Comparison of ENCODE assay signal across 10 cellular contexts in the genomic region with DNA sequence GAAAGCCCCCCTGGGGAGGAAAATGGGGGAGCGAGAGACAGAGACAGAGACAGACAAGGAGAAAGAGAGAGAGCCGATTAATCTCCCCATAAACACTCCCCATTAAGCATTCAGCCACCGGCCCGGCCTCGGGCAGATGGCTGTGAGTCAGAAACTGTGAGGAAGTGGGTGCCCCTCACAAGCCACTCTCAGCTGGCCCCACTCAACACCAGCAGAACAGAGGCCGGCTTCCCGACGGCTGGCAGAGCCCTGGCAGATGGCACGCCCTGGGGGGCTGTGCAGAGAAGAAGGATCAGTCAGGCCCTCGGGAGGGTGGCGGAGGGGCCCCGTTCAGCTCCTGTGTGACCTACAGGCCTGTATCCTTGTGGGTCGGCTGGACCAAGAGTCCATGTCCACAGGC. TPM values are rescaled to one million over a fixed set of nuclear protein-coding genes. Genes with fewer than 3 reads are reported as not detected.
A peak's percentile ranks its signal among the peaks of the same experiment; 100 is the strongest.
DNase-seq lines count a peak whose midpoint lies in the region; ATAC-seq, FAIRE-seq and TF ChIP-seq lines count a peak whose summit lies in the region.
"Had no signal": no experiment of that assay in that cellular context is flagged by ENCODE, and none has a peak within 500 bp of the region (broad histone marks: within the 10 kb centered on the region; RNA-seq: fewer than 3 reads in every experiment).

No MANE protein-coding gene starts in this region.

- no peak overlapping the region for H3K4me3 ChIP-seq in kidney (ENCODE audit: low read length in 2 of 2)

- H3K27ac ChIP-seq in kidney (ENCODE audit: low read depth in 2 of 2, low read length in 2 of 2) (no peak overlapping the region), temporal lobe (ENCODE audit: low read depth, low read length) (peak overlapping the region; percentile 12)

- no peaks in the 10 kb centered on the region for H3K4me1 ChIP-seq in kidney (ENCODE audit: control insufficient read depth in 1 of 2, insufficient read depth in 1 of 2, low read depth in 1 of 2, low read length in 2 of 2)

- no peak for FAIRE-seq in kidney (lab: Jason Lieb, UNC)

- no peaks in the 10 kb centered on the region for H3K36me3 Mint-ChIP-seq in activated CD4-positive, alpha-beta memory T cell treated with anti-CD3 and anti-CD28 coated beads for 36 hours
- no peaks in the 10 kb centered on the region for H3K36me3 Mint-ChIP-seq in activated CD4-positive, alpha-beta memory T cell treated with anti-CD3 and anti-CD28 coated beads, Interleukin-2, amount 10 ng/mL, durations not matched to agents 7 days and 5 days (ENCODE audit: low read depth)
- H3K36me3 Mint-ChIP-seq in activated B cell treated with CpG ODN at 0.5 μM for 24 hours (ENCODE audit: low read depth): no peaks in the 10 kb centered on the region

- CTCF ChIA-PET in activated CD4-positive, alpha-beta memory T cell treated with anti-CD3 and anti-CD28 coated beads for 36 hours (lab: Charles Lee): no interaction called here
- CTCF ChIA-PET in activated CD4-positive, alpha-beta memory T cell treated with anti-CD3 and anti-CD28 coated beads, Interleukin-2, amount 10 ng/mL, durations not matched to agents 7 days and 5 days (lab: Charles Lee): no interaction called here
- CTCF ChIA-PET in activated B cell treated with CpG ODN at 0.5 μM for 24 hours (lab: Charles Lee): no interaction called here

- intact Hi-C loops in activated CD4-positive, alpha-beta memory T cell treated with anti-CD3 and anti-CD28 coated beads for 36 hours (cut with micrococcal nuclease): no loop called here
- intact Hi-C loops in activated B cell treated with CpG ODN at 0.5 μM for 24 hours (cut with micrococcal nuclease): no loop called here
- intact Hi-C loops in kidney (cut with DNase I): no loop called here

- TF ChIP-seq CTCF in activated B cell treated with CpG ODN at 0.5 μM for 24 hours (IDR thresholded peaks at IDR 0.05): no peak
- no peak for TF ChIP-seq CTCF in kidney (IDR thresholded peaks at IDR 0.05; ENCODE audit: borderline replicate concordance, extremely low read depth, insufficient read depth)

- H3K9me3 ChIP-seq in kidney (ENCODE audit: control insufficient read depth in 1 of 2, low read length in 2 of 2): no peaks in the 10 kb centered on the region

- H3K36me3 ChIP-seq in kidney (ENCODE audit: control insufficient read depth in 1 of 2, insufficient read depth in 2 of 2, low read length in 2 of 2): no peaks in the 10 kb centered on the region

- no peaks in the 10 kb centered on the region for H3K4me1 Mint-ChIP-seq in activated CD4-positive, alpha-beta memory T cell treated with anti-CD3 and anti-CD28 coated beads for 36 hours (ENCODE audit: low read depth)
- no peaks in the 10 kb centered on the region for H3K4me1 Mint-ChIP-seq in activated CD4-positive, alpha-beta memory T cell treated with anti-CD3 and anti-CD28 coated beads, Interleukin-2, amount 10 ng/mL, durations not matched to agents 7 days and 5 days
- peaks cover 8% of the 10 kb centered on the region for H3K4me1 Mint-ChIP-seq in activated B cell treated with CpG ODN at 0.5 μM for 24 hours

- H3K9me3 Mint-ChIP-seq in activated CD4-positive, alpha-beta memory T cell treated with anti-CD3 and anti-CD28 coated beads for 36 hours: no peaks in the 10 kb centered on the region
- H3K9me3 Mint-ChIP-seq in activated CD4-positive, alpha-beta memory T cell treated with anti-CD3 and anti-CD28 coated beads, Interleukin-2, amount 10 ng/mL, durations not matched to agents 7 days and 5 days: no peaks in the 10 kb centered on the region
- H3K9me3 Mint-ChIP-seq in activated B cell treated with CpG ODN at 0.5 μM for 24 hours: no peaks in the 10 kb centered on the region

- no peaks in the 10 kb centered on the region for H3K27me3 Mint-ChIP-seq in activated CD4-positive, alpha-beta memory T cell treated with anti-CD3 and anti-CD28 coated beads for 36 hours
- H3K27me3 Mint-ChIP-seq in activated CD4-positive, alpha-beta memory T cell treated with anti-CD3 and anti-CD28 coated beads, Interleukin-2, amount 10 ng/mL, durations not matched to agents 7 days and 5 days: no peaks in the 10 kb centered on the region
- no peaks in the 10 kb centered on the region for H3K27me3 Mint-ChIP-seq in activated B cell treated with CpG ODN at 0.5 μM for 24 hours

- H3K27ac Mint-ChIP-seq in activated CD4-positive, alpha-beta memory T cell treated with anti-CD3 and anti-CD28 coated beads for 36 hours: no peak overlapping the region
- no peak overlapping the region for H3K27ac Mint-ChIP-seq in activated CD4-positive, alpha-beta memory T cell treated with anti-CD3 and anti-CD28 coated beads, Interleukin-2, amount 10 ng/mL, durations not matched to agents 7 days and 5 days
- no peak overlapping the region for H3K27ac Mint-ChIP-seq in activated B cell treated with CpG ODN at 0.5 μM for 24 hours
- H3K27ac Mint-ChIP-seq: progenitor cell of endocrine pancreas had no signal

- POLR2A ChIA-PET in activated CD4-positive, alpha-beta memory T cell treated with anti-CD3 and anti-CD28 coated beads for 36 hours (lab: Charles Lee): no interaction called here
- POLR2A ChIA-PET in activated CD4-positive, alpha-beta memory T cell treated with anti-CD3 and anti-CD28 coated beads, Interleukin-2, amount 10 ng/mL, durations not matched to agents 7 days and 5 days (lab: Charles Lee): no interaction called here
- POLR2A ChIA-PET in activated B cell treated with CpG ODN at 0.5 μM for 24 hours (lab: Charles Lee): interaction anchor here (0.6 to 0.7 kb wide), 2 partner anchors 182 to 187 kb away, joined by 3 to 4 read pairs; no protein-coding TSS in a partner anchor

- no peak for ATAC-seq in activated B cell treated with CpG ODN at 0.5 μM for 24 hours (ENCODE audit: low read depth)

- H3K4me3 Mint-ChIP-seq in activated CD4-positive, alpha-beta memory T cell treated with anti-CD3 and anti-CD28 coated beads for 36 hours: no peak overlapping the region
- no peak overlapping the region for H3K4me3 Mint-ChIP-seq in activated CD4-positive, alpha-beta memory T cell treated with anti-CD3 and anti-CD28 coated beads, Interleukin-2, amount 10 ng/mL, durations not matched to agents 7 days and 5 days
- no peak overlapping the region for H3K4me3 Mint-ChIP-seq in activated B cell treated with CpG ODN at 0.5 μM for 24 hours

- peak; percentile 4 for DNase-seq in activated CD4-positive, alpha-beta memory T cell treated with anti-CD3 and anti-CD28 coated beads for 36 hours
- DNase-seq in activated CD4-positive, alpha-beta memory T cell treated with anti-CD3 and anti-CD28 coated beads, Interleukin-2, amount 10 ng/mL, durations not matched to agents 7 days and 5 days: no peak
- DNase-seq in activated B cell treated with CpG ODN at 0.5 μM for 24 hours (peak; percentile 12), kidney (peak; percentile 60), NOMO-1 (lab: John Stamatoyannopoulos, UW; ENCODE audit: unreplicated experiment in 2 of 2) (no peak), NCI-H748 (lab: John Stamatoyannopoulos, UW; ENCODE audit: unreplicated experiment) (no peak)
- no peak for DNase-seq in stimulated activated CD4-positive, alpha-beta T cell treated with anti-CD3 and anti-CD28 coated beads, Interleukin-4, amount 100 ng/mL, for 4 hours
- DNase-seq: cerebellar nuclear complex had no signal

- no peak overlapping the region for H3K9ac ChIP-seq in kidney (ENCODE audit: low read length in 2 of 2)

RNA-seq across cellular contexts. Expression of a gene that starts 41.2 kb away (rescaled TPM):
- under 1 TPM; 0.46 to 0.76 TPM for total RNA-seq in activated CD4-positive, alpha-beta memory T cell treated with anti-CD3 and anti-CD28 coated beads for 36 hours
- under 1 TPM in 1 of 2 experiments, not detected in 1; 0.10 TPM for total RNA-seq in activated CD4-positive, alpha-beta memory T cell treated with anti-CD3 and anti-CD28 coated beads, Interleukin-2, amount 10 ng/mL, durations not matched to agents 7 days and 5 days
- 0.17 and 0.58 TPM in 2 replicates for total RNA-seq in activated B cell treated with CpG ODN at 0.5 μM for 24 hours
- 1.1 TPM for total RNA-seq in kidney
- polyA plus RNA-seq in kidney (ENCODE audit: insufficient read depth, low read depth, low replicate concordance): 3.2 TPM
- total RNA-seq in temporal lobe: 76.7 TPM

Comparison
In these comparisons a context has a peak if more than half of its experiments do, and no peak if none do; other contexts are left out.
1. DNase-seq: peak in activated CD4-positive, alpha-beta memory T cell treated with anti-CD3 and anti-CD28 coated beads for 36 hours (single experiment), activated B cell treated with CpG ODN at 0.5 μM for 24 hours (single experiment) and kidney (single experiment); none in activated CD4-positive, alpha-beta memory T cell treated with anti-CD3 and anti-CD28 coated beads, Interleukin-2, amount 10 ng/mL, durations not matched to agents 7 days and 5 days (single experiment), stimulated activated CD4-positive, alpha-beta T cell treated with anti-CD3 and anti-CD28 coated beads, Interleukin-4, amount 100 ng/mL, for 4 hours (0 of 2), NOMO-1 (0 of 2) and NCI-H748 (single experiment).
2. RNA of a gene that starts 41.2 kb away (total RNA-seq): 76.7 TPM in temporal lobe (single experiment); 1.1 TPM in kidney (single experiment), 0.46 to 0.76 TPM in activated CD4-positive, alpha-beta memory T cell treated with anti-CD3 and anti-CD28 coated beads for 36 hours, 0.17 to 0.58 TPM in activated B cell treated with CpG ODN at 0.5 μM for 24 hours and 0.10 TPM in activated CD4-positive, alpha-beta memory T cell treated with anti-CD3 and anti-CD28 coated beads, Interleukin-2, amount 10 ng/mL, durations not matched to agents 7 days and 5 days; every median in the first group is over 10 times any median in the second.